In the genomic region with DNA sequence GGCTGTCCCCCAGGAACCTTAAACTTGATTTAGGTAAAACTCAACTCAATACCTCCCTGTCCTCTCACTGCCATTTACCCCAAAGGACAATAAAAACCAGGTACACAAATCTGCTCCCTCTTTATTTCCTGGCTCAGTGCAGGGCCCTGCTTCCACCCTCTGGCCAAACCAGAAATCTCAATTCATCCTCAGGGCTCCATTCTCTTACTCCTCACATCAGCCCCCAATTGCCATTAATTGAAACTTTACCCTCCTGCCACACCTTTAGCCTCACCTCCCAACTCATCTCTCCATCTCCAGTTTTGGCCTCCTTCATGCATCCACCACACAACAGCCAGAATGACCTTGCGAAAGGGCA, we compare ENCODE assay signal across 9 cellular contexts. TPM values are rescaled to one million over a fixed set of nuclear protein-coding genes. Genes with fewer than 3 reads are reported as not detected.
DNase-seq lines count a peak whose midpoint lies in the region; ATAC-seq and TF ChIP-seq lines count a peak whose summit lies in the region.
"Had no signal": no experiment of that assay in that cellular context is flagged by ENCODE, and none has a peak within 500 bp of the region (broad histone marks: within the 10 kb centered on the region; RNA-seq: fewer than 3 reads in every experiment).

No MANE protein-coding gene starts in this region.

- no peaks in the 10 kb centered on the region for H3K9me2 ChIP-seq in Karpas-422 (replicated peaks; ENCODE audit: insufficient read depth, low read length)

- CTCF ChIA-PET in RWPE1 (lab: Yijun Ruan, JAX): no interaction called here

- intact Hi-C loops in sciatic nerve (cut with DNase I) (no loop called here), esophagus squamous epithelium (cut with DNase I) (no loop called here)

- H3K36me3 ChIP-seq in Karpas-422 (ENCODE audit: insufficient read depth, low read length) (peaks cover 9% of the 10 kb centered on the region; the same call in 1 of the 2 replicates), iPS-20b (ENCODE audit: insufficient read depth, low read depth, low read length) (peaks cover 5% of the 10 kb centered on the region; the same call in 1 of the 2 replicates), esophagus squamous epithelium (peaks cover 0 to 14% (median 0%) of the 10 kb centered on the region in 3 donors)

- H3K9ac ChIP-seq in Karpas-422 (ENCODE audit: low read length) (peak overlapping the region; percentile 31; the same call in 1 of the 2 replicates), iPS-20b (ENCODE audit: low read depth, low read length) (peak overlapping the region; percentile 27; the same call in 1 of the 2 replicates)

- peak overlapping the region; percentile 97 to 99 for H3K27ac Mint-ChIP-seq in stimulated activated naive CD8-positive, alpha-beta T cell treated with anti-CD3 and anti-CD28 coated beads, Interleukin-15, amount 100 ng/mL, for 72 hours

- H3K4me3 Mint-ChIP-seq in activated T-cell treated with anti-CD3 and anti-CD28 coated beads, Interleukin-2, amount 50 U/mL, for 4 hours: peak overlapping the region; percentile 83
- peak overlapping the region; percentile 85 to 86 for H3K4me3 Mint-ChIP-seq in stimulated activated naive CD8-positive, alpha-beta T cell treated with anti-CD3 and anti-CD28 coated beads, Interleukin-15, amount 100 ng/mL, for 72 hours

- H3K4me1 Mint-ChIP-seq in activated T-cell treated with anti-CD3 and anti-CD28 coated beads, Interleukin-2, amount 50 U/mL, for 4 hours (ENCODE audit: low read depth): peaks cover 68% of the 10 kb centered on the region
- H3K4me1 Mint-ChIP-seq in stimulated activated naive CD8-positive, alpha-beta T cell treated with anti-CD3 and anti-CD28 coated beads, Interleukin-15, amount 100 ng/mL, for 72 hours: peaks cover 68% of the 10 kb centered on the region

- H3K36me3 Mint-ChIP-seq in activated T-cell treated with anti-CD3 and anti-CD28 coated beads, Interleukin-2, amount 50 U/mL, for 4 hours (ENCODE audit: insufficient read depth): peaks cover 13% of the 10 kb centered on the region

- H3K27me3 Mint-ChIP-seq in activated T-cell treated with anti-CD3 and anti-CD28 coated beads, Interleukin-2, amount 50 U/mL, for 4 hours (ENCODE audit: low read depth): no peaks in the 10 kb centered on the region
- no peaks in the 10 kb centered on the region for H3K27me3 Mint-ChIP-seq in stimulated activated naive CD8-positive, alpha-beta T cell treated with anti-CD3 and anti-CD28 coated beads, Interleukin-15, amount 100 ng/mL, for 72 hours

- POLR2A ChIA-PET in RWPE1 (lab: Yijun Ruan, JAX; ENCODE audit: low non-redundant PET): no interaction called here

- peaks cover 46% of the 10 kb centered on the region for H4K20me1 ChIP-seq in Karpas-422 (ENCODE audit: insufficient read depth, low read depth, low read length)

- no peaks in the 10 kb centered on the region for H3K9me3 Mint-ChIP-seq in activated T-cell treated with anti-CD3 and anti-CD28 coated beads, Interleukin-2, amount 50 U/mL, for 4 hours
- no peaks in the 10 kb centered on the region for H3K9me3 Mint-ChIP-seq in stimulated activated naive CD8-positive, alpha-beta T cell treated with anti-CD3 and anti-CD28 coated beads, Interleukin-15, amount 100 ng/mL, for 72 hours

- no peak overlapping the region for H2AFZ ChIP-seq in Karpas-422 (ENCODE audit: low read length)

- no peak for TF ChIP-seq CTCF in esophagus squamous epithelium (IDR thresholded peaks at IDR 0.05)
- TF ChIP-seq CTCF in RWPE1 (conservative IDR thresholded peaks at IDR 0.05; ENCODE audit: low read depth): no peak

- TF ChIP-seq POLR2A in esophagus squamous epithelium (IDR thresholded peaks at IDR 0.05): no peak

- H3K27me3 ChIP-seq in Karpas-422 (ENCODE audit: low read length) (no peaks in the 10 kb centered on the region), iPS-20b (ENCODE audit: insufficient read depth, low read length) (no peaks in the 10 kb centered on the region), esophagus squamous epithelium (no peaks in the 10 kb centered on the region)

- WGBS in esophagus squamous epithelium, 2 donors: 90 to 100% methylated on average over 1 of the region's 1 CpG

- H3K4me2 ChIP-seq in Karpas-422 (ENCODE audit: low read depth, low read length, poor library complexity, severe bottlenecking): peak overlapping the region; percentile 28

- no peaks in the 10 kb centered on the region for H3K9me3 ChIP-seq in Karpas-422 (ENCODE audit: low read length)
- H3K9me3 ChIP-seq in iPS-20b (ENCODE audit: insufficient read depth, low read depth, low read length): no peaks in the 10 kb centered on the region
- no peaks in the 10 kb centered on the region for H3K9me3 ChIP-seq in esophagus squamous epithelium

- peaks cover 78% of the 10 kb centered on the region for H3K79me2 ChIP-seq in Karpas-422 (ENCODE audit: low read length)

- H3K4me3 ChIP-seq in Karpas-422 (ENCODE audit: low read length) (no peak overlapping the region), iPS-20b (ENCODE audit: low read length) (no peak overlapping the region), esophagus squamous epithelium (no peak overlapping the region)

- peak in 1 of 2 donors; percentile 8 for ATAC-seq in activated T-cell treated with anti-CD3 and anti-CD28 coated beads, Interleukin-2, amount 50 U/mL, for 4 hours
- ATAC-seq in stimulated activated naive CD8-positive, alpha-beta T cell treated with anti-CD3 and anti-CD28 coated beads, Interleukin-15, amount 100 ng/mL, for 72 hours: peak; percentile 44
- ATAC-seq in sciatic nerve: no peak

- no peak for DNase-seq in activated T-cell treated with anti-CD3 and anti-CD28 coated beads, Interleukin-2, amount 50 U/mL, for 4 hours
- DNase-seq in activated T-cell treated with anti-CD3 and anti-CD28 coated beads for 4 hours (no peak), Karpas-422 (no peak), sciatic nerve (ENCODE audit: low spot score) (no peak), esophagus squamous epithelium (lab: John Stamatoyannopoulos, UW) (no peak), RWPE1 (ENCODE audit: low spot score) (no peak)
- no peak for DNase-seq in stimulated activated naive CD8-positive, alpha-beta T cell treated with anti-CD3 and anti-CD28 coated beads, Interleukin-15, amount 100 ng/mL, for 72 hours
- DNase-seq: amniotic stem cell had no signal

- H3K4me1 ChIP-seq in Karpas-422 (ENCODE audit: low read length) (peaks cover 57% of the 10 kb centered on the region), iPS-20b (ENCODE audit: insufficient read depth, low read length) (peaks cover 4% of the 10 kb centered on the region; the same call in 1 of the 2 replicates), esophagus squamous epithelium (peaks cover 0 to 23% (median 0%) of the 10 kb centered on the region in 3 donors)

- peak overlapping the region; percentile 15; the same call in 1 of the 2 replicates for H3K27ac ChIP-seq in Karpas-422 (ENCODE audit: low read length)
- no peak overlapping the region for H3K27ac ChIP-seq in iPS-20b (ENCODE audit: low read length)
- H3K27ac ChIP-seq in esophagus squamous epithelium: peak overlapping the region in 2 of 4 donors; percentile 42 to 50
- H3K27ac ChIP-seq in RWPE1: no peak overlapping the region; the same call in 1 of the 2 replicates

RNA-seq across cellular contexts. Expression of gene ZBTB2, which starts 10.5 kb away (rescaled TPM):
- 10 to 100 TPM; 18.5 to 21.7 (median 19.5) TPM for total RNA-seq in activated T-cell treated with anti-CD3 and anti-CD28 coated beads, Interleukin-2, amount 50 U/mL, for 4 hours
- total RNA-seq in Karpas-422 (2014; rRNA removed; shearing (Covaris generic); ENCODE audit: low replicate concordance): 22.1 and 27.4 TPM in 2 replicates
- total RNA-seq in sciatic nerve (13.2 TPM), esophagus squamous epithelium (10 to 100 TPM in 1 of 4 donors, 1 to 10 TPM in 3; 4.2 to 11.3 (median 7.4) TPM)
